ENCODE assay signal across 23 cellular contexts in the genomic region with DNA sequence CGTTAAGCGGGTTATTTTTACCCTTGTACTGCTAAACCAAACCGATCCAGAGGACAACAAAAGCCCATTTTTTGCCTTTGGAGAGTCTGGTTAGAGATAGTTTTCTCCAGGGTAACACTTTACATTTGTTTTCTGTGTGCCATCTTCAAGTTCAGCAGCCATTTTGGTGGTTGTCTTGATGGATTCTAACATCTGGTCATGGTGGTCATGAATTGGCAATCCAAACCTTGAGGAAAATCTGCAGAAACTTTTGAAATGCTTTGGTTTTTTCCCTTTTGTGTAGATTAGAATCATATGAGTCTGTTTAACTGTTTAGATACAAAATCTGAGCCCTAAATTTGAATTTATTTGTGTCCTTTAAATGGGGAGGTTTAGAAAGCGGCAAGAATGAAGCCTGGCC. TPM values are rescaled to one million over a fixed set of nuclear protein-coding genes. Genes with fewer than 3 reads are reported as not detected.
A peak's percentile ranks its signal among the peaks of the same experiment; 100 is the strongest.
DNase-seq lines count a peak whose midpoint lies in the region; ATAC-seq and TF ChIP-seq lines count a peak whose summit lies in the region.
"Had no signal": no experiment of that assay in that cellular context is flagged by ENCODE, and none has a peak within 500 bp of the region (broad histone marks: within the 10 kb centered on the region; RNA-seq: fewer than 3 reads in every experiment).

No MANE protein-coding gene starts in this region.

- TF ChIP-seq CTCF in left ventricle myocardium inferior (IDR thresholded peaks at IDR 0.05; ENCODE audit: borderline replicate concordance) = no peak
- no peak for TF ChIP-seq CTCF in dorsolateral prefrontal cortex (IDR thresholded peaks at IDR 0.05 in 54 of 56, conservative IDR thresholded peaks at IDR 0.05 in 2 of 56; ENCODE audit: low read depth in 1 of 56, partially characterized antibody in 56 of 56)
- TF ChIP-seq CTCF in nephron (IDR thresholded peaks at IDR 0.05; ENCODE audit: unreplicated experiment in 3 of 3) = no peak

- H3K27ac ChIP-seq in left ventricle myocardium inferior (replicated peaks) (peak overlapping the region; percentile 60), dorsolateral prefrontal cortex (peak overlapping the region in 34 of 59 donors; percentile 2 to 57 (median 28))
- no peak overlapping the region for H3K27ac ChIP-seq in CD4-positive, alpha-beta memory T cell (ENCODE audit: low read depth, low read length)

- CTCF ChIA-PET in CD4-positive, alpha-beta memory T cell (lab: Charles Lee; ENCODE audit: partially characterized antibody) = interaction anchor here (1.1 to 1.2 kb wide), 2 partner anchors 10 to 63 kb away, joined by 3 read pairs; no protein-coding TSS in a partner anchor

- peaks cover 72% of the 10 kb centered on the region for H3K4me1 ChIP-seq in left ventricle myocardium inferior
- H3K4me1 ChIP-seq in CD4-positive, alpha-beta memory T cell (ENCODE audit: insufficient read depth, low read length) = peaks cover 46% of the 10 kb centered on the region

- intact Hi-C loops in left ventricle myocardium inferior (cut with micrococcal nuclease) (no loop called here), cardiac septum (cut with DNase I) (no loop called here), dorsolateral prefrontal cortex (cut with DNase I) (no loop called here)
- intact Hi-C loops in CD4-positive, alpha-beta memory T cell (cut with micrococcal nuclease) = no loop called here

- no peak overlapping the region for H3K4me3 Mint-ChIP-seq in nephron
- no peak overlapping the region for H3K4me3 Mint-ChIP-seq in CD4-positive, alpha-beta memory T cell
- H3K4me3 Mint-ChIP-seq: activated T-cell treated with anti-CD3 and anti-CD28 coated beads, Interleukin-2, amount 50 U/mL, for 4 hours had no signal

- no peaks in the 10 kb centered on the region for H3K27me3 Mint-ChIP-seq in nephron (ENCODE audit: low read depth)
- no peaks in the 10 kb centered on the region for H3K27me3 Mint-ChIP-seq in CD4-positive, alpha-beta memory T cell

- H3K27me3 ChIP-seq in left ventricle myocardium inferior (ENCODE audit: low read depth) (no peaks in the 10 kb centered on the region), dorsolateral prefrontal cortex (no peaks in the 10 kb centered on the region)
- H3K27me3 ChIP-seq in CD4-positive, alpha-beta memory T cell (ENCODE audit: insufficient read depth, low read length) = no peaks in the 10 kb centered on the region
- H3K27me3 ChIP-seq: MG63, SJSA1, upper lobe of left lung had no signal

- H3K9me3 Mint-ChIP-seq in nephron = no peaks in the 10 kb centered on the region
- peaks cover 0 to 2% (median 0%) of the 10 kb centered on the region in 8 donors for H3K9me3 Mint-ChIP-seq in CD4-positive, alpha-beta memory T cell
- H3K9me3 Mint-ChIP-seq: activated T-cell treated with anti-CD3 and anti-CD28 coated beads, Interleukin-2, amount 50 U/mL, for 4 hours had no signal

- peaks cover 73% of the 10 kb centered on the region for H3K4me1 Mint-ChIP-seq in nephron
- peaks cover 48 to 84% (median 60%) of the 10 kb centered on the region in 4 donors for H3K4me1 Mint-ChIP-seq in CD4-positive, alpha-beta memory T cell

- POLR2A ChIA-PET in CD4-positive, alpha-beta memory T cell (lab: Charles Lee; ENCODE audit: partially characterized antibody) = interaction anchor here (1.2 to 1.7 kb wide), 2 partner anchors 48 to 52 kb away, joined by 3 to 4 read pairs; a partner anchor contains a TSS

- peaks cover 45% of the 10 kb centered on the region for H3K36me3 ChIP-seq in left ventricle myocardium inferior
- H3K36me3 ChIP-seq in CD4-positive, alpha-beta memory T cell (ENCODE audit: insufficient read depth, low read length) = peaks cover 55% of the 10 kb centered on the region

- DNase-seq in left ventricle myocardium inferior = no peak
- DNase-seq in cardiac septum (ENCODE audit: low spot score) = no peak
- DNase-seq in dorsolateral prefrontal cortex = no peak
- no peak for DNase-seq in NOMO-1 treated with dmso at 0.1 percent for 144 hours (lab: John Stamatoyannopoulos, UW; ENCODE audit: unreplicated experiment)
- DNase-seq in cerebellar cortex (ENCODE audit: low spot score) = no peak
- no peak for DNase-seq in CD4-positive, alpha-beta memory T cell
- DNase-seq: activated gamma-delta T cell treated with Interleukin-2 at 50 U/mL for 16 hours; activated T-cell treated with anti-CD3 and anti-CD28 coated beads, Interleukin-2, amount 50 U/mL, for 4 hours; KBM-7; left cardiac atrium; mammary epithelial cell; MG63; NCI-H2029 treated with DMSO at 0.1 percent for 48 hours; NCI-H345; T-helper 1 cell; upper lobe of left lung had no signal

- peaks cover 44% of the 10 kb centered on the region for H3K36me3 Mint-ChIP-seq in nephron (ENCODE audit: low read depth)
- H3K36me3 Mint-ChIP-seq in CD4-positive, alpha-beta memory T cell = peaks cover 45 to 89% of the 10 kb centered on the region in 2 donors

- no peaks in the 10 kb centered on the region for H3K9me3 ChIP-seq in left ventricle myocardium inferior (replicated peaks)
- H3K9me3 ChIP-seq in CD4-positive, alpha-beta memory T cell (ENCODE audit: control insufficient read depth in 1 of 2, low read length in 2 of 2) = no peaks in the 10 kb centered on the region
- H3K9me3 ChIP-seq: MG63, SJSA1, upper lobe of left lung had no signal

- ATAC-seq in GM18520 (IDR thresholded peaks at IDR 0.05; ENCODE audit: unreplicated experiment) = no peak
- ATAC-seq: activated CD4-positive, CD25-positive, alpha-beta regulatory T cell treated with anti-CD3 and anti-CD28 coated beads, Interleukin-2, amount 50 U/mL, for 24 hours; activated T-cell treated with anti-CD3 and anti-CD28 coated beads, Interleukin-2, amount 50 U/mL, for 4 hours; HCT116; left cardiac atrium had no signal

- H3K4me3 ChIP-seq in left ventricle myocardium inferior (no peak overlapping the region), dorsolateral prefrontal cortex (no peak overlapping the region)
- no peak overlapping the region for H3K4me3 ChIP-seq in CD4-positive, alpha-beta memory T cell (ENCODE audit: low read length in 2 of 2)
- H3K4me3 ChIP-seq: MG63, SJSA1, upper lobe of left lung had no signal

- H3K27ac Mint-ChIP-seq in nephron = peak overlapping the region; percentile 45 to 86 (median 48)
- peak overlapping the region in 2 of 7 donors; percentile 31 to 57 for H3K27ac Mint-ChIP-seq in CD4-positive, alpha-beta memory T cell

RNA-seq across cellular contexts. Expression of a gene that starts 16.6 kb away (rescaled TPM):
- 104 TPM for total RNA-seq in left ventricle myocardium inferior
- 102 TPM for total RNA-seq in cardiac septum
- 100 to 1,000 TPM in 119 of 120 experiments, 10 to 100 TPM in 1; 99.2 to 179 (median 128) TPM for total RNA-seq in dorsolateral prefrontal cortex
- 100 to 1,000 TPM; 197 to 199 TPM for total RNA-seq in CD4-positive, alpha-beta memory T cell
- polyA plus RNA-seq in CD4-positive, alpha-beta memory T cell = 100 to 1,000 TPM; 206 to 245 TPM

RNA-seq across cellular contexts. Expression of a gene that starts 41.1 kb away (rescaled TPM):
- total RNA-seq in left ventricle myocardium inferior (0.36 TPM), cardiac septum (0.62 TPM), dorsolateral prefrontal cortex (10 to 100 TPM in 19 of 120 experiments, 1 to 10 TPM in 101; 2.7 to 16.1 (median 6.3) TPM)
- total RNA-seq in CD4-positive, alpha-beta memory T cell = 1 to 10 TPM; 2.3 to 2.6 TPM
- not detected for polyA plus RNA-seq in CD4-positive, alpha-beta memory T cell
- total RNA-seq: fibroblast of villous mesenchyme, mammary epithelial cell, renal cortical epithelial cell, SJSA1 had no signal
- polyA plus RNA-seq: mammary epithelial cell had no signal

RNA-seq across cellular contexts. Expression of a gene that starts 48.3 kb away (rescaled TPM):
- total RNA-seq in left ventricle myocardium inferior (109 TPM), cardiac septum (84.3 TPM), dorsolateral prefrontal cortex (100 to 1,000 TPM in 17 of 120 experiments, 10 to 100 TPM in 103; 61.3 to 163 (median 86.8) TPM)
- 10 to 100 TPM; 25.5 to 30.3 TPM for total RNA-seq in CD4-positive, alpha-beta memory T cell
- polyA plus RNA-seq in CD4-positive, alpha-beta memory T cell = 10 to 100 TPM; 46.0 to 60.9 TPM

RNA-seq across cellular contexts. Expression of a gene that starts 52.6 kb away (rescaled TPM):
- 17.0 TPM for total RNA-seq in left ventricle myocardium inferior
- total RNA-seq in cardiac septum = 20.2 TPM
- 10 to 100 TPM; 19.4 to 51.4 (median 30.1) TPM for total RNA-seq in dorsolateral prefrontal cortex
- total RNA-seq in CD4-positive, alpha-beta memory T cell = 10 to 100 TPM; 45.1 to 50.4 TPM
- polyA plus RNA-seq in CD4-positive, alpha-beta memory T cell = 10 to 100 TPM in 1 of 2 donors, 1 to 10 TPM in 1; 9.5 to 25.8 TPM
